ENCODE assay signal across 19 cellular contexts in the genomic region with DNA sequence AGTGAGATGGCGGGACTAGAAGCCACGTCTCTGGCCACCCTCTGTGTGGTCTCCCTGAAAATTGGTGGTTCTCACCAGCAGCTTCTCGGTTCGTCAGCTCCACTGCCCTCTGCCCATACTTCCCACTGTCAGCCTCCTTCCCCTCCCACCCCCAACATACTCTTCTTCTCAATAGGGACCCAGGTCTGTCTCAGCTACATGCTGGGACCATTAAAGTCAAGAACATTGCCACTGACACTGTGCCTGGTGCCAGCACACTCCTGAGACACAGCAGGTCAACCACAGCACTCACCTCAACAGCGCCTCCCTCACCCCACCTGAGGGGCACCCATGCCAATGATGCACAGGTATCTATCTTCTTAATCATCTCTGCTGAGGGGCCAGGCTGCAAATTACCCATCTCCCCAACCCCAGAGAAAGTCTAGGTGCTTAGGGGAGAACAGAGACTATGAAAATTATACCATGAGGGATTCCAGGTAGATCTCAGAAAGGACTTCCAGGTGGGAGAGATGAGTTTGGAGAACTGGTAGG. TPM values are rescaled to one million over a fixed set of nuclear protein-coding genes. Genes with fewer than 3 reads are reported as not detected.
A peak's percentile ranks its signal among the peaks of the same experiment; 100 is the strongest.
DNase-seq lines count a peak whose midpoint lies in the region; ATAC-seq and TF ChIP-seq lines count a peak whose summit lies in the region.
"Had no signal": no experiment of that assay in that cellular context is flagged by ENCODE, and none has a peak within 500 bp of the region (broad histone marks: within the 10 kb centered on the region; RNA-seq: fewer than 3 reads in every experiment).

No MANE protein-coding gene starts in this region.

- H3K4me1 Mint-ChIP-seq in CD14-positive monocyte, result peaks cover 38% of the 10 kb centered on the region
- H3K4me1 Mint-ChIP-seq in CD4-positive, alpha-beta T cell (ENCODE audit: low read depth), result peaks cover 55% of the 10 kb centered on the region
- H3K4me1 Mint-ChIP-seq in activated T-helper 1 cell treated with anti-CD3 and anti-CD28 coated beads, Interleukin-12 subunit alpha, Interleukin-12 subunit beta, Interleukin-2, Interleukin-4 antibody, amounts not matched to agents 30 ng/mL and 10 ng/mL and 1 ng/mL, durations not matched to agents 14 hours and 24 hours and 36 hours (ENCODE audit: low read depth), result peaks cover 29% of the 10 kb centered on the region
- peaks cover 28 to 35% (median 30%) of the 10 kb centered on the region in 3 donors for H3K4me1 Mint-ChIP-seq in naive B cell
- H3K4me1 Mint-ChIP-seq in activated CD4-positive, alpha-beta memory T cell treated with anti-CD3 and anti-CD28 coated beads for 36 hours (ENCODE audit: low read depth), result peaks cover 30% of the 10 kb centered on the region

- H3K27ac ChIP-seq in CD4-positive, alpha-beta T cell (ENCODE audit: low read depth, low read length), result no peak overlapping the region
- H3K27ac ChIP-seq in hepatocyte, result no peak overlapping the region
- H3K27ac ChIP-seq: cardiac muscle cell, upper lobe of right lung had no signal

- CTCF ChIA-PET in CD4-positive, alpha-beta T cell (lab: Charles Lee), result interaction anchor here (1.1 kb wide), 1 partner anchor 167 kb away, joined by 4 read pairs; no protein-coding TSS in a partner anchor
- CTCF ChIA-PET in activated CD4-positive, alpha-beta memory T cell treated with anti-CD3 and anti-CD28 coated beads for 36 hours (lab: Charles Lee), result interaction anchor here (1.4 to 9.4 kb wide), 3 partner anchors 15 to 168 kb away, joined by 3 to 227 read pairs (median 124); partner anchors contain the start of gene ARL5C

- no peak overlapping the region for H2AFZ ChIP-seq in hepatocyte

- H3K4me1 ChIP-seq in hepatocyte (ENCODE audit: insufficient read depth), result peaks cover 9% of the 10 kb centered on the region

- TF ChIP-seq CTCF in CD14-positive monocyte (IDR thresholded peaks at IDR 0.05) (no peak), hepatocyte (IDR thresholded peaks at IDR 0.05; ENCODE audit: poor library complexity) (no peak)
- no peak for TF ChIP-seq CTCF in CD4-positive, alpha-beta T cell (IDR thresholded peaks at IDR 0.05)

- no peak overlapping the region for H3K4me2 ChIP-seq in hepatocyte

- H3K27ac Mint-ChIP-seq in CD14-positive monocyte (no peak overlapping the region), naive B cell (no peak overlapping the region)
- peak overlapping the region; percentile 74 for H3K27ac Mint-ChIP-seq in CD4-positive, alpha-beta T cell
- no peak overlapping the region for H3K27ac Mint-ChIP-seq in activated T-helper 1 cell treated with anti-CD3 and anti-CD28 coated beads, Interleukin-12 subunit alpha, Interleukin-12 subunit beta, Interleukin-2, Interleukin-4 antibody, amounts not matched to agents 30 ng/mL and 10 ng/mL and 1 ng/mL, durations not matched to agents 14 hours and 24 hours and 36 hours
- H3K27ac Mint-ChIP-seq in activated CD4-positive, alpha-beta memory T cell treated with anti-CD3 and anti-CD28 coated beads for 36 hours, result no peak overlapping the region

- H3K27me3 Mint-ChIP-seq in CD14-positive monocyte (ENCODE audit: low read depth in 3 of 3) (peaks cover 42 to 55% (median 52%) of the 10 kb centered on the region in 3 donors), naive B cell (peaks cover 48 to 52% (median 49%) of the 10 kb centered on the region in 3 donors)
- H3K27me3 Mint-ChIP-seq in CD4-positive, alpha-beta T cell, result peaks cover 19% of the 10 kb centered on the region
- H3K27me3 Mint-ChIP-seq in activated T-helper 1 cell treated with anti-CD3 and anti-CD28 coated beads, Interleukin-12 subunit alpha, Interleukin-12 subunit beta, Interleukin-2, Interleukin-4 antibody, amounts not matched to agents 30 ng/mL and 10 ng/mL and 1 ng/mL, durations not matched to agents 14 hours and 24 hours and 36 hours (ENCODE audit: insufficient read depth), result peaks cover 53% of the 10 kb centered on the region
- peaks cover 8% of the 10 kb centered on the region for H3K27me3 Mint-ChIP-seq in activated CD4-positive, alpha-beta memory T cell treated with anti-CD3 and anti-CD28 coated beads for 36 hours

- H3K9me3 ChIP-seq in CD4-positive, alpha-beta T cell (ENCODE audit: control insufficient read depth, low read length), result no peaks in the 10 kb centered on the region
- H3K9me3 ChIP-seq in hepatocyte (ENCODE audit: low read depth), result no peaks in the 10 kb centered on the region
- H3K9me3 ChIP-seq: upper lobe of right lung had no signal

- H3K36me3 Mint-ChIP-seq in CD14-positive monocyte, result peaks cover 3 to 8% of the 10 kb centered on the region in 2 donors
- peaks cover 27% of the 10 kb centered on the region for H3K36me3 Mint-ChIP-seq in CD4-positive, alpha-beta T cell (ENCODE audit: low read depth)
- H3K36me3 Mint-ChIP-seq in activated T-helper 1 cell treated with anti-CD3 and anti-CD28 coated beads, Interleukin-12 subunit alpha, Interleukin-12 subunit beta, Interleukin-2, Interleukin-4 antibody, amounts not matched to agents 30 ng/mL and 10 ng/mL and 1 ng/mL, durations not matched to agents 14 hours and 24 hours and 36 hours (ENCODE audit: low read depth), result no peaks in the 10 kb centered on the region
- peaks cover 5 to 13% of the 10 kb centered on the region in 2 donors for H3K36me3 Mint-ChIP-seq in naive B cell
- H3K36me3 Mint-ChIP-seq in activated CD4-positive, alpha-beta memory T cell treated with anti-CD3 and anti-CD28 coated beads for 36 hours, result peaks cover 10% of the 10 kb centered on the region

- intact Hi-C loops in CD14-positive monocyte (cut with micrococcal nuclease), result loop anchor here (5.0 to 10.0 kb wide), 3 partner anchors 168 to 275 kb away; partner anchors contain the start of genes FBXO47 (in 1 of the 2) and LASP1 (in 1 of the 2)
- intact Hi-C loops in CD4-positive, alpha-beta T cell (cut with DNase I, micrococcal nuclease), result loop anchor here (2.0 to 10.0 kb wide), 4 partner anchors 53 to 473 kb away; partner anchors contain the start of genes PSMB3 (in 1 of the 2) and RPL23 (in 1 of the 2)
- intact Hi-C loops in activated T-helper 1 cell treated with anti-CD3 and anti-CD28 coated beads, Interleukin-12 subunit alpha, Interleukin-12 subunit beta, Interleukin-2, Interleukin-4 antibody, amounts not matched to agents 30 ng/mL and 10 ng/mL and 1 ng/mL, durations not matched to agents 14 hours and 24 hours and 36 hours (cut with micrococcal nuclease), result loop anchor here (5.0 kb wide), 1 partner anchor 478 kb away; the partner anchor contains the start of gene EPOP
- intact Hi-C loops in activated CD4-positive, alpha-beta memory T cell treated with anti-CD3 and anti-CD28 coated beads for 36 hours (cut with micrococcal nuclease), result loop anchor here (5.0 kb wide), 5 partner anchors 47 to 448 kb away; partner anchors contain the start of genes CACNB1, FBXO47 and RPL23

- no peak for ATAC-seq in CD4-positive, alpha-beta T cell (ENCODE audit: poor library complexity)
- ATAC-seq in naive B cell (ENCODE audit: low read depth in 2 of 2) (no peak), HG03460 (IDR thresholded peaks at IDR 0.05; ENCODE audit: unreplicated experiment) (no peak), GM18858 (IDR thresholded peaks at IDR 0.05; ENCODE audit: unreplicated experiment) (no peak)
- ATAC-seq: upper lobe of right lung had no signal

- no peaks in the 10 kb centered on the region for H3K36me3 ChIP-seq in hepatocyte (replicated peaks; ENCODE audit: insufficient read depth, low read depth)
- H3K36me3 ChIP-seq: cardiac muscle cell, upper lobe of right lung had no signal

- no peaks in the 10 kb centered on the region for H3K27me3 ChIP-seq in CD4-positive, alpha-beta T cell (ENCODE audit: control insufficient read depth, insufficient read depth, low read length)
- peaks cover 14% of the 10 kb centered on the region for H3K27me3 ChIP-seq in hepatocyte

- POLR2A ChIA-PET in CD4-positive, alpha-beta T cell (lab: Charles Lee), result interaction anchor here (1.0 to 6.2 kb wide), 4 partner anchors 50 to 167 kb away, joined by 3 to 71 read pairs (median 36); partner anchors contain the start of gene RPL19
- POLR2A ChIA-PET in activated CD4-positive, alpha-beta memory T cell treated with anti-CD3 and anti-CD28 coated beads for 36 hours (lab: Charles Lee), result no interaction called here

- H3K79me2 ChIP-seq in hepatocyte, result no peaks in the 10 kb centered on the region

- H3K4me3 Mint-ChIP-seq in CD14-positive monocyte (peak overlapping the region; percentile 12 to 78), naive B cell (peak overlapping the region in 7 of 8 donors; percentile 16 to 98 (median 52))
- H3K4me3 Mint-ChIP-seq in CD4-positive, alpha-beta T cell, result peak overlapping the region; percentile 86
- peak overlapping the region; percentile 29 for H3K4me3 Mint-ChIP-seq in activated T-helper 1 cell treated with anti-CD3 and anti-CD28 coated beads, Interleukin-12 subunit alpha, Interleukin-12 subunit beta, Interleukin-2, Interleukin-4 antibody, amounts not matched to agents 30 ng/mL and 10 ng/mL and 1 ng/mL, durations not matched to agents 14 hours and 24 hours and 36 hours
- H3K4me3 Mint-ChIP-seq in activated CD4-positive, alpha-beta memory T cell treated with anti-CD3 and anti-CD28 coated beads for 36 hours, result no peak overlapping the region

- no peak overlapping the region for H3K4me3 ChIP-seq in hepatocyte

- H3K9me3 Mint-ChIP-seq in CD14-positive monocyte (peaks cover 0 to 17% (median 9%) of the 10 kb centered on the region in 7 donors), naive B cell (peaks cover 0 to 16% (median 0%) of the 10 kb centered on the region in 7 donors)
- no peaks in the 10 kb centered on the region for H3K9me3 Mint-ChIP-seq in CD4-positive, alpha-beta T cell
- no peaks in the 10 kb centered on the region for H3K9me3 Mint-ChIP-seq in activated T-helper 1 cell treated with anti-CD3 and anti-CD28 coated beads, Interleukin-12 subunit alpha, Interleukin-12 subunit beta, Interleukin-2, Interleukin-4 antibody, amounts not matched to agents 30 ng/mL and 10 ng/mL and 1 ng/mL, durations not matched to agents 14 hours and 24 hours and 36 hours
- H3K9me3 Mint-ChIP-seq in activated CD4-positive, alpha-beta memory T cell treated with anti-CD3 and anti-CD28 coated beads for 36 hours, result no peaks in the 10 kb centered on the region

- no peaks in the 10 kb centered on the region for H3K9me2 ChIP-seq in hepatocyte (replicated peaks; ENCODE audit: insufficient read depth)

- DNase-seq in CD14-positive monocyte (ENCODE audit: low spot score) (no peak), naive B cell (no peak), hepatocyte (ENCODE audit: low spot score) (no peak)
- peak in 2 of 10 experiments; percentile 12 to 18 for DNase-seq in CD4-positive, alpha-beta T cell
- DNase-seq in activated T-helper 1 cell treated with anti-CD3 and anti-CD28 coated beads, Interleukin-12 subunit alpha, Interleukin-12 subunit beta, Interleukin-2, Interleukin-4 antibody, amounts not matched to agents 30 ng/mL and 10 ng/mL and 1 ng/mL, durations not matched to agents 14 hours and 24 hours and 36 hours (ENCODE audit: low spot score), result no peak
- no peak for DNase-seq in activated CD4-positive, alpha-beta memory T cell treated with anti-CD3 and anti-CD28 coated beads for 36 hours
- DNase-seq: activated CD4-positive, CD25-positive, alpha-beta regulatory T cell treated with anti-CD3 and anti-CD28 coated beads, Interleukin-2, amount 50 U/mL, for 72 hours; activated effector memory CD4-positive, alpha-beta T cell treated with Interleukin-2 at 50 U/mL for 16 hours; C1 segment of cervical spinal cord; kidney; NCI-H187; stimulated activated CD4-positive, alpha-beta T cell treated with anti-CD3 and anti-CD28 coated beads, Interleukin-1b, Interleukin-23, amount 100 ng/mL, for 48 hours; stimulated activated CD8-positive, alpha-beta memory T cell treated with anti-CD3 and anti-CD28 coated beads, Interleukin-4, amount 100 ng/mL, for 48 hours; upper lobe of right lung had no signal

- no peaks in the 10 kb centered on the region for H4K20me1 ChIP-seq in hepatocyte (ENCODE audit: insufficient read depth, poor library complexity, severe bottlenecking)

- 77% methylated on average over 5 of the region's 5 CpGs for WGBS in hepatocyte (ENCODE audit: low lambda C conversion rate, missing lambda C conversion rate)

RNA-seq across cellular contexts. Expression of gene PLXDC1, which starts 1.3 kb away (rescaled TPM):
- polyA plus RNA-seq in CD14-positive monocyte (not detected), naive B cell (ENCODE audit: low read depth in 6 of 6) (not detected), hepatocyte (3.9 and 4.1 TPM in 2 replicates)
- total RNA-seq in CD4-positive, alpha-beta T cell, result 10 to 100 TPM; 66.7 to 67.6 TPM
- total RNA-seq in activated T-helper 1 cell treated with anti-CD3 and anti-CD28 coated beads, Interleukin-12 subunit alpha, Interleukin-12 subunit beta, Interleukin-2, Interleukin-4 antibody, amounts not matched to agents 30 ng/mL and 10 ng/mL and 1 ng/mL, durations not matched to agents 14 hours and 24 hours and 36 hours, result 0.60 TPM in 1 of 2 replicates, not detected in the other
- 1 to 10 TPM; 1.2 to 2.2 TPM for total RNA-seq in activated CD4-positive, alpha-beta memory T cell treated with anti-CD3 and anti-CD28 coated beads for 36 hours
- total RNA-seq in hepatocyte, result 4.1 and 8.6 TPM in 2 replicates

RNA-seq across cellular contexts. Expression of gene ARL5C, which starts 15.8 kb away (rescaled TPM):
- polyA plus RNA-seq in CD14-positive monocyte (not detected), naive B cell (ENCODE audit: low read depth in 6 of 6) (not detected), hepatocyte (not detected in 2 replicates)
- not detected for total RNA-seq in CD4-positive, alpha-beta T cell
- not detected in 2 replicates for total RNA-seq in activated T-helper 1 cell treated with anti-CD3 and anti-CD28 coated beads, Interleukin-12 subunit alpha, Interleukin-12 subunit beta, Interleukin-2, Interleukin-4 antibody, amounts not matched to agents 30 ng/mL and 10 ng/mL and 1 ng/mL, durations not matched to agents 14 hours and 24 hours and 36 hours
- not detected for total RNA-seq in activated CD4-positive, alpha-beta memory T cell treated with anti-CD3 and anti-CD28 coated beads for 36 hours
- total RNA-seq in hepatocyte, result not detected in 2 replicates
- total RNA-seq: G401, kidney, mononuclear cell, upper lobe of right lung had no signal
- polyA plus RNA-seq: cardiac muscle cell had no signal

RNA-seq across cellular contexts. Expression of gene CACNB1, which starts 47.3 kb away (rescaled TPM):
- polyA plus RNA-seq in CD14-positive monocyte (under 1 TPM; 0.13 to 0.31 TPM), naive B cell (ENCODE audit: low read depth in 6 of 6) (under 1 TPM in 2 of 6 donors, not detected in 4; 0.09 to 0.32 TPM), hepatocyte (4.2 and 6.3 TPM in 2 replicates)
- total RNA-seq in CD4-positive, alpha-beta T cell, result 10 to 100 TPM; 14.9 to 15.5 TPM
- total RNA-seq in activated T-helper 1 cell treated with anti-CD3 and anti-CD28 coated beads, Interleukin-12 subunit alpha, Interleukin-12 subunit beta, Interleukin-2, Interleukin-4 antibody, amounts not matched to agents 30 ng/mL and 10 ng/mL and 1 ng/mL, durations not matched to agents 14 hours and 24 hours and 36 hours, result 21.8 and 22.3 TPM in 2 replicates
- total RNA-seq in activated CD4-positive, alpha-beta memory T cell treated with anti-CD3 and anti-CD28 coated beads for 36 hours, result 10 to 100 TPM; 13.6 to 14.1 TPM
- 1.9 and 2.2 TPM in 2 replicates for total RNA-seq in hepatocyte

RNA-seq across cellular contexts. Expression of gene RPL19, which starts 49.9 kb away (rescaled TPM):
- 1,000 to 10,000 TPM; 1,069 to 1,232 TPM for polyA plus RNA-seq in CD14-positive monocyte
- 1,000 to 10,000 TPM; 3,527 to 3,670 TPM for total RNA-seq in CD4-positive, alpha-beta T cell
- 2,114 and 2,133 TPM in 2 replicates for total RNA-seq in activated T-helper 1 cell treated with anti-CD3 and anti-CD28 coated beads, Interleukin-12 subunit alpha, Interleukin-12 subunit beta, Interleukin-2, Interleukin-4 antibody, amounts not matched to agents 30 ng/mL and 10 ng/mL and 1 ng/mL, durations not matched to agents 14 hours and 24 hours and 36 hours
- polyA plus RNA-seq in naive B cell (ENCODE audit: low read depth in 6 of 6), result 1,000 to 10,000 TPM; 2,219 to 3,415 (median 2,883) TPM
- total RNA-seq in activated CD4-positive, alpha-beta memory T cell treated with anti-CD3 and anti-CD28 coated beads for 36 hours, result 1,000 to 10,000 TPM; 2,624 to 2,689 TPM
- total RNA-seq in hepatocyte, result 1,924 and 2,459 TPM in 2 replicates
- polyA plus RNA-seq in hepatocyte, result 806 and 874 TPM in 2 replicates
